In the genomic region with DNA sequence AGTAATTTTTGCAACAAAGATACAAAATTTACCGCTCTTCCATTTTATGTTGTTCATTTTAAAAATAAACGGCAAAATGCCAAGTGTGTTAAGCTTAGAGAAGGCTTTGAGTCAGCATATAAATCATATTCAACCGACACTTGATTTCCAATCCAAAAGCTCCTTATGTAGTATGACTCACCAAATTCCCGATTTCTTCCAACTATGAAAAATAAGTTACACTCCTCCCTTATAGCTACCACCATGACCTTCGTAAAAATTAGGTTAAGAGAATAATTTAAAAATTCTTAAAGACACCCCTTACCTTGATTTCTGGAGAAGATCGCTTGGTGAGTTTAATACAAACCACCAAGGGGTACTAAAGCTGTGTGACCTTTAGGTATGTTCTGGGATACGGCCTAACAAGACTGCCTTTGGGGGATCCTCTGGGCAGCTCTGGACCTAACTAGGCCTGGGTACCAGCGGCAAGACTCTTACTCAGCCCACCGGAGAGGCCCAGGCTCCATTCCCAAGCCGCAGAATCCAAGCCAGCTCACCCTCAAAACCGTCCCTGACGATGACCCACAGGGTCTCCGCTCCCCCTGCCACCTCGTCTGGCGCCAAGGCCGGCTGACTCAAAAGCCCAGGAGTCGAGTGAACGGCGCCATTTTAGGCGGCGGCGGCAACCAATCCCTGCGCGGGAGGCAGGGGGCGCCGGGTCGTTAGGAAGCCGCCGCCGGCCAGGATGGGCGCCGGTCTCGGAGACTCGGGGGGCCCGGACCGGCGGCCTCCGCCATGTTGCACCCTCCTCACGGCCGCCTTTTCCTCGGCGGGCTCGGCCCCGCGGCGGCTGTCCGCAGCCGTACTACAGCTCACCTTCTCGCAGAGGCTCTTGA, we compare ENCODE assay signal across 8 cellular contexts. TPM values are rescaled to one million over a fixed set of nuclear protein-coding genes. Genes with fewer than 3 reads are reported as not detected.
DNase-seq lines count a peak whose midpoint lies in the region; ATAC-seq and TF ChIP-seq lines count a peak whose summit lies in the region.

No MANE protein-coding gene starts in this region.

- H3K4me1 Mint-ChIP-seq in IgD-negative memory B cell: peaks cover 39 to 59% (median 45%) of the 10 kb centered on the region in 3 donors
- H3K4me1 Mint-ChIP-seq in T-helper 17 cell: peaks cover 41% of the 10 kb centered on the region

- H3K4me1 ChIP-seq in ascending aorta (peaks cover 7 to 41% of the 10 kb centered on the region in 2 donors), hepatocyte (ENCODE audit: insufficient read depth) (peaks cover 33% of the 10 kb centered on the region)

- intact Hi-C loops in ascending aorta (cut with DNase I): loop anchor here (5.0 kb wide), 3 partner anchors 273 to 512 kb away; a partner anchor contains a TSS

- ATAC-seq in GM21528 (IDR thresholded peaks at IDR 0.05; ENCODE audit: low FRiP score, unreplicated experiment): peak; percentile 45
- peak; percentile 13 for ATAC-seq in T-helper 17 cell

- H3K4me2 ChIP-seq in hepatocyte: peak overlapping the region; percentile 77

- peaks cover 51% of the 10 kb centered on the region for H4K20me1 ChIP-seq in hepatocyte (ENCODE audit: insufficient read depth, poor library complexity, severe bottlenecking)

- H3K9me3 Mint-ChIP-seq in IgD-negative memory B cell: no peaks in the 10 kb centered on the region

- H3K27ac ChIP-seq in ascending aorta (peak overlapping the region; percentile 100), hepatocyte (peak overlapping the region; percentile 100)

- peak overlapping the region; percentile 34 for H2AFZ ChIP-seq in hepatocyte

- H3K9me2 ChIP-seq in hepatocyte (replicated peaks; ENCODE audit: insufficient read depth): no peaks in the 10 kb centered on the region

- H3K79me2 ChIP-seq in hepatocyte: peaks cover 67% of the 10 kb centered on the region

- H3K27me3 Mint-ChIP-seq in IgD-negative memory B cell (no peaks in the 10 kb centered on the region), T-helper 17 cell (no peaks in the 10 kb centered on the region)

- H3K27me3 ChIP-seq in ascending aorta (no peaks in the 10 kb centered on the region), hepatocyte (no peaks in the 10 kb centered on the region)

- H3K36me3 Mint-ChIP-seq in IgD-negative memory B cell (peaks cover 8% of the 10 kb centered on the region), T-helper 17 cell (ENCODE audit: low read depth) (peaks cover 10% of the 10 kb centered on the region)

- H3K27ac Mint-ChIP-seq in IgD-negative memory B cell (peak overlapping the region; percentile 99 to 100 (median 100)), T-helper 17 cell (peak overlapping the region; percentile 99)

- H3K9me3 ChIP-seq in T-helper 17 cell (ENCODE audit: control insufficient read depth, low read length, poor library complexity, severe bottlenecking) (no peaks in the 10 kb centered on the region), ascending aorta (no peaks in the 10 kb centered on the region), hepatocyte (ENCODE audit: low read depth) (no peaks in the 10 kb centered on the region)

- 1% methylated on average over 48 of the region's 49 CpGs for WGBS in hepatocyte (ENCODE audit: low lambda C conversion rate, missing lambda C conversion rate)

- peak overlapping the region; percentile 97 to 100 (median 99) for H3K4me3 Mint-ChIP-seq in IgD-negative memory B cell
- H3K4me3 Mint-ChIP-seq in T-helper 17 cell: peak overlapping the region; percentile 99

- TF ChIP-seq CTCF in ascending aorta (IDR thresholded peaks at IDR 0.05) (peak in 2 of 3 experiments; percentile 25 to 38), hepatocyte (IDR thresholded peaks at IDR 0.05; ENCODE audit: poor library complexity) (peak; percentile 33)

- no peaks in the 10 kb centered on the region for H3K36me3 ChIP-seq in ascending aorta
- no peaks in the 10 kb centered on the region for H3K36me3 ChIP-seq in hepatocyte (replicated peaks; ENCODE audit: insufficient read depth, low read depth)

- H3K4me3 ChIP-seq in ascending aorta: peak overlapping the region; percentile 76 to 91
- H3K4me3 ChIP-seq in hepatocyte: peak overlapping the region; percentile 78

- DNase-seq in Daoy (ENCODE audit: low read depth) (peak; percentile 87), T-helper 17 cell (peak; percentile 49 to 66 (median 60)), ascending aorta (ENCODE audit: low spot score in 2 of 2) (peak in 1 of 2 donors; percentile 82), hepatocyte (ENCODE audit: low spot score) (peak; percentile 90), retina (peak; percentile 95), GF-D8 (lab: John Stamatoyannopoulos, UW) (no peak)

RNA-seq across cellular contexts. Expression of a gene that starts 0.7 kb away (rescaled TPM):
- total RNA-seq in Daoy (2014; rRNA removed; shearing (Covaris generic)): 416 and 424 TPM in 2 replicates
- polyA plus RNA-seq in IgD-negative memory B cell (215 TPM), hepatocyte (232 and 249 TPM in 2 replicates)
- total RNA-seq in T-helper 17 cell (100 to 1,000 TPM; 233 to 239 TPM), ascending aorta (26.2 TPM), hepatocyte (186 and 195 TPM in 2 replicates)

RNA-seq across cellular contexts. Expression of a gene that starts 48.4 kb away (rescaled TPM):
- 343 and 386 TPM in 2 replicates for total RNA-seq in Daoy (2014; rRNA removed; shearing (Covaris generic))
- polyA plus RNA-seq in IgD-negative memory B cell: 875 TPM
- total RNA-seq in T-helper 17 cell: 100 to 1,000 TPM; 284 to 339 TPM
- total RNA-seq in ascending aorta: 144 TPM
- total RNA-seq in hepatocyte: 500 and 543 TPM in 2 replicates
- 719 and 723 TPM in 2 replicates for polyA plus RNA-seq in hepatocyte
